Comparison of ENCODE assay signal across 8 cellular contexts in genomic region chr6:109794201-109794926, GRCh38.
DNase-seq lines count a peak whose midpoint lies in the region; ATAC-seq and TF ChIP-seq lines count a peak whose summit lies in the region.

No MANE protein-coding gene starts in this region.

- no peak for TF ChIP-seq CTCF in psoas muscle (IDR thresholded peaks at IDR 0.05)

- ATAC-seq in psoas muscle (peak in 3 of 4 donors; percentile 20 to 30 (median 26)), HG02870 (IDR thresholded peaks at IDR 0.05; ENCODE audit: unreplicated experiment) (no peak), GM19023 (IDR thresholded peaks at IDR 0.05; ENCODE audit: unreplicated experiment) (no peak), GM18873 (IDR thresholded peaks at IDR 0.05; ENCODE audit: low FRiP score, unreplicated experiment) (no peak)

- H3K4me1 ChIP-seq in psoas muscle: no peaks in the 10 kb centered on the region

- no peaks in the 10 kb centered on the region for H3K27me3 ChIP-seq in MG63
- no peaks in the 10 kb centered on the region for H3K27me3 ChIP-seq in psoas muscle (ENCODE audit: insufficient read depth in 3 of 3, low read length in 2 of 3)

- H3K27ac ChIP-seq in psoas muscle: peak overlapping the region; percentile 42

- no peak overlapping the region for H3K4me3 ChIP-seq in MG63
- no peak overlapping the region for H3K4me3 ChIP-seq in psoas muscle

- intact Hi-C loops in psoas muscle (cut with DNase I): no loop called here

- H3K36me3 ChIP-seq in MG63 (no peaks in the 10 kb centered on the region), psoas muscle (ENCODE audit: insufficient read depth in 1 of 2, low read depth in 1 of 2) (peaks cover 0 to 15% of the 10 kb centered on the region in 2 donors)

- WGBS in psoas muscle, 3 donors: 77 to 79% (median 77%) methylated on average over 6 of the region's 6 CpGs

- H3K9me3 ChIP-seq in MG63 (no peaks in the 10 kb centered on the region), psoas muscle (no peaks in the 10 kb centered on the region)

- DNase-seq in GM04504 (ENCODE audit: low read depth): peak; percentile 50
- DNase-seq in MG63: peak; percentile 84
- DNase-seq in dermis blood vessel endothelial cell: peak; percentile 60
- DNase-seq in psoas muscle: no peak
- no peak for DNase-seq in foreskin melanocyte

Comparison
In these comparisons a context has a peak if more than half of its experiments do, and no peak if none do; other contexts are left out.
1. DNase-seq: peak in GM04504 (single experiment), MG63 (single experiment) and dermis blood vessel endothelial cell (single experiment); none in psoas muscle (0 of 2) and foreskin melanocyte (single experiment).
2. ATAC-seq: peak in psoas muscle (3 of 4); none in HG02870 (single experiment), GM19023 (single experiment) and GM18873 (single experiment).